15 cellular contexts compared by ENCODE assay signal in the genomic region with DNA sequence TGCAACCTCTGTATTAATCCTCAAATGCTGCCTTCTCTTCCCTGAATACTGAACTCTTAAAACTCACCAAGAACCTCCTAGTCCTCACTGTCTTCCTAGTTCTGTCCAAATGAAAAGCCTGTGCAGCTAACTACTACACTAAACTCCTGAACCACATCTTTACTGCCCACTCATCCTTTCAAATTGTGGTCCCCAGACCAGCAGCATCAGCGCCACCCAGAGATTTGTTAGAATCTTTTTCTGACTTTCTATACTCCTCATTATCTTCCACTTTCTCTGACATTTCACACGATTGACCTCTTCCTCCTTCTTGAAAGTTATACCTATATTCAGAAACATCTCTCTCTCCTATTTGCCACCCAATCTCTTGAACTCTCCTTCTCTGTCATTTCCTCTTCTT.
"Had no signal": no experiment of that assay in that cellular context is flagged by ENCODE, and none has a peak within 500 bp of the region (broad histone marks: within the 10 kb centered on the region; RNA-seq: fewer than 3 reads in every experiment).

No MANE protein-coding gene starts in this region.

- ATAC-seq: activated naive CD4-positive, alpha-beta T cell treated with anti-CD3 and anti-CD28 coated beads, Interleukin-2, amount 50 U/mL, for 72 hours; esophagus mucosa; gastrocnemius medialis; left lung had no signal

- H3K27me3 ChIP-seq: adrenal gland, gastrocnemius medialis, left lung, thyroid gland had no signal

- H3K9me3 ChIP-seq: adrenal gland, gastrocnemius medialis, thyroid gland had no signal

- H3K36me3 ChIP-seq: adrenal gland, gastrocnemius medialis, left lung, thyroid gland, WERI-Rb-1 had no signal

- DNase-seq: activated CD4-positive, alpha-beta memory T cell treated with anti-CD3 and anti-CD28 coated beads for 36 hours; activated gamma-delta T cell treated with Interleukin-2 at 50 U/mL for 16 hours; activated T-cell treated with anti-CD3 and anti-CD28 coated beads for 4 hours; adrenal gland; cerebellar nuclear complex; effector CD4-positive, alpha-beta T cell; gastrocnemius medialis; head of caudate nucleus; left lung; midbrain; stimulated activated naive CD4-positive, alpha-beta T cell; thyroid gland; WERI-Rb-1 had no signal

- H3K27ac ChIP-seq: adrenal gland, gastrocnemius medialis, left lung, thyroid gland, WERI-Rb-1 had no signal

- H3K4me1 ChIP-seq: adrenal gland, gastrocnemius medialis, left lung, thyroid gland had no signal

- H3K4me3 ChIP-seq: adrenal gland, gastrocnemius medialis, left lung, thyroid gland had no signal
